5 cellular contexts compared by ENCODE assay signal in the genomic region with DNA sequence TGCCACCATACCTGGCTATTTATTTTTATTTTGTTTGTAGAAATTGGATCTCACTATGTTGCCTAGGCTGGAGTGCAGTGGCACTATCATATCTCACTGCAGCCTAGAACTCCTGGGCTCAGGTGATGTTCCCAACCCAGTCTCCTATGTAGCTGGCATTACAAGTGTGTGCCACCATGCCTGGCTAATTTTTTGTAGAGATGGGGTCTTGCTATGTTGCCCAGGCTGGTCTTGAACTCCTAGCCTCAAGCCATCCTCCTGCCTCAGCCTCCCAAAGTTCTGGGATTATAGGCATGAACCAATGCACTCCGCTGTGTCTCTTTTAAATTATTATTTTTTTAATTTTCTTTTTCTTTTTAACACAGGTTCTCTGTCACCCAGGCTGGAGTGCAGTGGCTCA. TPM values are rescaled to one million over a fixed set of nuclear protein-coding genes. Genes with fewer than 3 reads are reported as not detected.
"Had no signal": no experiment of that assay in that cellular context is flagged by ENCODE, and none has a peak within 500 bp of the region (broad histone marks: within the 10 kb centered on the region; RNA-seq: fewer than 3 reads in every experiment).

No MANE protein-coding gene starts in this region.

RNA-seq across cellular contexts. Expression of a gene that starts 45.6 kb away (rescaled TPM):
- total RNA-seq: NCI-H460, PC-3, Right ventricle myocardium superior, SJSA1 had no signal
- polyA plus RNA-seq: SK-N-SH had no signal
